Comparison of ENCODE assay signal across 7 cellular contexts in the genomic region with DNA sequence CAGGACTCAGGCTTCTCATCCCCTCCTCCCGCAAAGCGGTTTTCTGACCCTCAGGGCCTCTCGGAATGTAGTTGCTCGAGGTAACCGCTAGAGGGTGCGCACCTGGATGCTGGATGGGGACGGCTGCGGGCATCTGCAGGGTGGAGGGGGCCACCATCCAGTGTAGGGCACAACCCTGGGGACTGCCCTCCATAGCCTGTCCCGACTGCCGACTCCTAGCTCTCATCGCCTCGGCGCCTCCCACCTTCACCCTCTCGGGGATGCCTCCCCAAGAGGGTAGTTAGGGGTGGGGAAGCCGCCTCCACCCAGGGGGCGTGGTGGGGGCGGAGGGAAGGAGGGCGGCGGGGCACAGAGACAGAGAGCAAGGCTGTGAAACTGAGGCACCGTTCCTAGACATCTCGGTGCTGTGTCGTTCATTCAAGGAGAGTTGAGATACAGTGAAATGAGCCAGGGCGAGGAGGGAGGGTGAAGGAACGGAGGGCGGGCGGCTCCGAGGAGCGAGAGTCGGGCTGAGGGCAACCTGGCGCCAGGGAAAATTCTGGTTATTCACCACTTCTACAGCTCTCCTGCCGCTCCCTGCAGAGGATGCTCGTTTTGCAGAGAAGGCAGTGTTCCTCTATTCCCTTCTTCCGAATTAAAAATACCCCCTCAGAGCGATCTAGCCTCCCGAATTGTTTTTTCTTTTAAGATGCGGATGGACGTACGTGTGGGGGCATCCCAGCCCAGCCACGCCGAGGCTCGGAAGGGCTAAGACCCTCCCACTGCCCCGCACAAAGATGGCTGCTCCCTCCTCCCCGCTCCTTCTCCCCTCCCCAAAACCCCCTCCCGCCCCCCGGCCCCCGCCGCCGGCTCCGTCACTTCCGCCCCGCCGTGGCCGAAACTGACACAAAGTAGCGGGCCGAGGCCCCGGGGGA.
A peak's percentile ranks its signal among the peaks of the same experiment; 100 is the strongest.
DNase-seq lines count a peak whose midpoint lies in the region; ATAC-seq and TF ChIP-seq lines count a peak whose summit lies in the region.

A gene with protein sequence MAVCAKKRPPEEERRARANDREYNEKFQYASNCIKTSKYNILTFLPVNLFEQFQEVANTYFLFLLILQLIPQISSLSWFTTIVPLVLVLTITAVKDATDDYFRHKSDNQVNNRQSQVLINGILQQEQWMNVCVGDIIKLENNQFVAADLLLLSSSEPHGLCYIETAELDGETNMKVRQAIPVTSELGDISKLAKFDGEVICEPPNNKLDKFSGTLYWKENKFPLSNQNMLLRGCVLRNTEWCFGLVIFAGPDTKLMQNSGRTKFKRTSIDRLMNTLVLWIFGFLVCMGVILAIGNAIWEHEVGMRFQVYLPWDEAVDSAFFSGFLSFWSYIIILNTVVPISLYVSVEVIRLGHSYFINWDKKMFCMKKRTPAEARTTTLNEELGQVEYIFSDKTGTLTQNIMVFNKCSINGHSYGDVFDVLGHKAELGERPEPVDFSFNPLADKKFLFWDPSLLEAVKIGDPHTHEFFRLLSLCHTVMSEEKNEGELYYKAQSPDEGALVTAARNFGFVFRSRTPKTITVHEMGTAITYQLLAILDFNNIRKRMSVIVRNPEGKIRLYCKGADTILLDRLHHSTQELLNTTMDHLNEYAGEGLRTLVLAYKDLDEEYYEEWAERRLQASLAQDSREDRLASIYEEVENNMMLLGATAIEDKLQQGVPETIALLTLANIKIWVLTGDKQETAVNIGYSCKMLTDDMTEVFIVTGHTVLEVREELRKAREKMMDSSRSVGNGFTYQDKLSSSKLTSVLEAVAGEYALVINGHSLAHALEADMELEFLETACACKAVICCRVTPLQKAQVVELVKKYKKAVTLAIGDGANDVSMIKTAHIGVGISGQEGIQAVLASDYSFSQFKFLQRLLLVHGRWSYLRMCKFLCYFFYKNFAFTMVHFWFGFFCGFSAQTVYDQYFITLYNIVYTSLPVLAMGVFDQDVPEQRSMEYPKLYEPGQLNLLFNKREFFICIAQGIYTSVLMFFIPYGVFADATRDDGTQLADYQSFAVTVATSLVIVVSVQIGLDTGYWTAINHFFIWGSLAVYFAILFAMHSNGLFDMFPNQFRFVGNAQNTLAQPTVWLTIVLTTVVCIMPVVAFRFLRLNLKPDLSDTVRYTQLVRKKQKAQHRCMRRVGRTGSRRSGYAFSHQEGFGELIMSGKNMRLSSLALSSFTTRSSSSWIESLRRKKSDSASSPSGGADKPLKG (plus strand): TSS at position 857 of the 914 bp plus-strand sequence. CDS start 2,617 bp downstream, outside the sequence.

- peaks cover 56% of the 10 kb centered on the region for H3K4me1 ChIP-seq in mucosa of stomach (ENCODE audit: control insufficient read depth, insufficient read depth, low read length)

- ATAC-seq in GM18511 (IDR thresholded peaks at IDR 0.05; ENCODE audit: unreplicated experiment) = peak; percentile 62

- peak; percentile 24 for TF ChIP-seq POLR2A in erythroblast (IDR thresholded peaks at IDR 0.05; ENCODE audit: low read length)

- H3K27me3 ChIP-seq in mucosa of stomach (ENCODE audit: control insufficient read depth, insufficient read depth, low read length) = peaks cover 45% of the 10 kb centered on the region

- no peaks in the 10 kb centered on the region for H3K36me3 ChIP-seq in mucosa of stomach (ENCODE audit: control insufficient read depth, insufficient read depth, low read length)

- H3K9ac ChIP-seq in mucosa of stomach (ENCODE audit: low read length) = peak within 1 kb of the TSS; percentile 53

- peak; percentile 94 for DNase-seq in HuH-7.5 (ENCODE audit: low spot score)
- DNase-seq in OCI-M1 (lab: John Stamatoyannopoulos, UW) = peak; percentile 91
- DNase-seq in activated T-cell treated with anti-CD3 and anti-CD28 coated beads, Interleukin-2, amount 50 U/mL, for 1 hour = peak; percentile 80
- DNase-seq in erythroblast (lab: John Stamatoyannopoulos, UW) = peak; percentile 70 to 86
- peak; percentile 89 for DNase-seq in stimulated activated CD8-positive, alpha-beta memory T cell treated with anti-CD3 and anti-CD28 coated beads, Interleukin-4, amount 100 ng/mL, for 48 hours

- H3K9me3 ChIP-seq in mucosa of stomach (ENCODE audit: control insufficient read depth, low read length) = no peaks in the 10 kb centered on the region

- H3K4me3 ChIP-seq in mucosa of stomach (ENCODE audit: low read length) = peak within 1 kb of the TSS; percentile 0

Comparison
In these comparisons a context has a peak if more than half of its experiments do, and no peak if none do; other contexts are left out.
1. Peak in every context shown above with its lines: DNase-seq, ATAC-seq and H3K4me3 ChIP-seq.